Comparison of ENCODE assay signal across 3 cellular contexts in the genomic region with DNA sequence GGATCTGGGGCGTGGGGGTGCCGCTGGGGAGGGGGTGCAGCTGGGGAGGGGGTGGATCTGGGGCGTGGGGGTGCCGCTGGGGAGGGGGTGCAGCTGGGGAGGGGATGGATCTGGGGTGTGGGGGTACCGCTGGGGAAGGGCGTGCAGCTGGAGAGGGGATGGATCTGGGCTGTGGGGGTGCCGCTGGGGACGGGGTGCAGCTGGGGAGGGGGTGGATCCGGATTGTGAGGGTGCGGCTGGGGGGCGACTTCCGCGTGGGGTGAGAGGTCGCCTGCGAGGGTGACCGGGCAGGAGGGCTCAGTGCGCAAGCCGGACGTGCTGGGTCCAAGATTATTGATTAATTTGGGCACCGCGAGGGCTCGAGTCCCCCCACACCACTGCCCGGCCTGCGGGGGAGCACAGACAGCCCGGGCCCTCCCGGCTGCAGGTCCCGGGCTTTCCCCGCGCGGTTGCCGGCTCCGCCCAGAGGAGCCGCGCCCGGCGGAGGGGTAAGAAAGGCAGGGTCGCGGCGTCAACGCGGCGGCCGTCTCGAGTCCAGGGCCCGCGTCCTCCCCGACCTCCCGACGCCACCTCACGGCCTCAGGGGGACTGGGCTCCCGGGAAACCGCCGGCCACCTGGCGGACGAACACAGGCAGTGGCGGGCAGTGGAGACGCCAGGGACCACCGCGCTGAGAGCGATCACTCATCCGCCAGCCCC.
TF ChIP-seq lines count a peak whose summit lies in the region.

No MANE protein-coding gene starts in this region.

TF ChIP-seq in HEK293T, 16 proteins besides CTCF, POLR2A, EP300 and RAD21:
- TF ChIP-seq L3MBTL2 (conservative IDR thresholded peaks at IDR 0.05) (0 out of 2 replicates have a peak, but pooled peaks have one; percentile 17), PKNOX1 (IDR thresholded peaks at IDR 0.05) (peak; percentile 73), SP1 (IDR thresholded peaks at IDR 0.05) (no peak), LEF1 (IDR thresholded peaks at IDR 0.05; ENCODE audit: borderline replicate concordance) (no peak)

TF ChIP-seq in SK-N-SH treated with all-trans-retinoic acid at 6 μM for 48 hours, 23 proteins besides CTCF, POLR2A, EP300 and RAD21:
- TF ChIP-seq, protein P1, sequence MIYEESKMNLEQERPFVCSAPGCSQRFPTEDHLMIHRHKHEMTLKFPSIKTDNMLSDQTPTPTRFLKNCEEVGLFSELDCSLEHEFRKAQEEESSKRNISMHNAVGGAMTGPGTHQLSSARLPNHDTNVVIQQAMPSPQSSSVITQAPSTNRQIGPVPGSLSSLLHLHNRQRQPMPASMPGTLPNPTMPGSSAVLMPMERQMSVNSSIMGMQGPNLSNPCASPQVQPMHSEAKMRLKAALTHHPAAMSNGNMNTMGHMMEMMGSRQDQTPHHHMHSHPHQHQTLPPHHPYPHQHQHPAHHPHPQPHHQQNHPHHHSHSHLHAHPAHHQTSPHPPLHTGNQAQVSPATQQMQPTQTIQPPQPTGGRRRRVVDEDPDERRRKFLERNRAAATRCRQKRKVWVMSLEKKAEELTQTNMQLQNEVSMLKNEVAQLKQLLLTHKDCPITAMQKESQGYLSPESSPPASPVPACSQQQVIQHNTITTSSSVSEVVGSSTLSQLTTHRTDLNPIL (CRISPR knock-in tag; IDR thresholded peaks at IDR 0.05; ENCODE audit: low read depth), result no peak
- TF ChIP-seq PPARA (CRISPR knock-in tag; IDR thresholded peaks at IDR 0.05; ENCODE audit: borderline replicate concordance), result no peak
- TF ChIP-seq ZNF8 (CRISPR knock-in tag; IDR thresholded peaks at IDR 0.05), result no peak
- TF ChIP-seq, protein P2, sequence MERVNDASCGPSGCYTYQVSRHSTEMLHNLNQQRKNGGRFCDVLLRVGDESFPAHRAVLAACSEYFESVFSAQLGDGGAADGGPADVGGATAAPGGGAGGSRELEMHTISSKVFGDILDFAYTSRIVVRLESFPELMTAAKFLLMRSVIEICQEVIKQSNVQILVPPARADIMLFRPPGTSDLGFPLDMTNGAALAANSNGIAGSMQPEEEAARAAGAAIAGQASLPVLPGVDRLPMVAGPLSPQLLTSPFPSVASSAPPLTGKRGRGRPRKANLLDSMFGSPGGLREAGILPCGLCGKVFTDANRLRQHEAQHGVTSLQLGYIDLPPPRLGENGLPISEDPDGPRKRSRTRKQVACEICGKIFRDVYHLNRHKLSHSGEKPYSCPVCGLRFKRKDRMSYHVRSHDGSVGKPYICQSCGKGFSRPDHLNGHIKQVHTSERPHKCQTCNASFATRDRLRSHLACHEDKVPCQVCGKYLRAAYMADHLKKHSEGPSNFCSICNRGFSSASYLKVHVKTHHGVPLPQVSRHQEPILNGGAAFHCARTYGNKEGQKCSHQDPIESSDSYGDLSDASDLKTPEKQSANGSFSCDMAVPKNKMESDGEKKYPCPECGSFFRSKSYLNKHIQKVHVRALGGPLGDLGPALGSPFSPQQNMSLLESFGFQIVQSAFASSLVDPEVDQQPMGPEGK (CRISPR knock-in tag; IDR thresholded peaks at IDR 0.05; ENCODE audit: borderline replicate concordance), result no peak
- TF ChIP-seq ESRRG (CRISPR knock-in tag; IDR thresholded peaks at IDR 0.05), result no peak
- TF ChIP-seq GLIS3 (CRISPR knock-in tag; IDR thresholded peaks at IDR 0.05), result no peak
- TF ChIP-seq ZFP3 (CRISPR knock-in tag; IDR thresholded peaks at IDR 0.05), result no peak
- no peak for TF ChIP-seq ZNF565 (CRISPR knock-in tag; conservative IDR thresholded peaks at IDR 0.05; ENCODE audit: low read depth)
- TF ChIP-seq TOX (CRISPR knock-in tag; IDR thresholded peaks at IDR 0.05; ENCODE audit: borderline replicate concordance), result no peak
- no peak for TF ChIP-seq POU6F1 (CRISPR knock-in tag; IDR thresholded peaks at IDR 0.05; ENCODE audit: borderline replicate concordance, low read depth)
- TF ChIP-seq, protein P3, sequence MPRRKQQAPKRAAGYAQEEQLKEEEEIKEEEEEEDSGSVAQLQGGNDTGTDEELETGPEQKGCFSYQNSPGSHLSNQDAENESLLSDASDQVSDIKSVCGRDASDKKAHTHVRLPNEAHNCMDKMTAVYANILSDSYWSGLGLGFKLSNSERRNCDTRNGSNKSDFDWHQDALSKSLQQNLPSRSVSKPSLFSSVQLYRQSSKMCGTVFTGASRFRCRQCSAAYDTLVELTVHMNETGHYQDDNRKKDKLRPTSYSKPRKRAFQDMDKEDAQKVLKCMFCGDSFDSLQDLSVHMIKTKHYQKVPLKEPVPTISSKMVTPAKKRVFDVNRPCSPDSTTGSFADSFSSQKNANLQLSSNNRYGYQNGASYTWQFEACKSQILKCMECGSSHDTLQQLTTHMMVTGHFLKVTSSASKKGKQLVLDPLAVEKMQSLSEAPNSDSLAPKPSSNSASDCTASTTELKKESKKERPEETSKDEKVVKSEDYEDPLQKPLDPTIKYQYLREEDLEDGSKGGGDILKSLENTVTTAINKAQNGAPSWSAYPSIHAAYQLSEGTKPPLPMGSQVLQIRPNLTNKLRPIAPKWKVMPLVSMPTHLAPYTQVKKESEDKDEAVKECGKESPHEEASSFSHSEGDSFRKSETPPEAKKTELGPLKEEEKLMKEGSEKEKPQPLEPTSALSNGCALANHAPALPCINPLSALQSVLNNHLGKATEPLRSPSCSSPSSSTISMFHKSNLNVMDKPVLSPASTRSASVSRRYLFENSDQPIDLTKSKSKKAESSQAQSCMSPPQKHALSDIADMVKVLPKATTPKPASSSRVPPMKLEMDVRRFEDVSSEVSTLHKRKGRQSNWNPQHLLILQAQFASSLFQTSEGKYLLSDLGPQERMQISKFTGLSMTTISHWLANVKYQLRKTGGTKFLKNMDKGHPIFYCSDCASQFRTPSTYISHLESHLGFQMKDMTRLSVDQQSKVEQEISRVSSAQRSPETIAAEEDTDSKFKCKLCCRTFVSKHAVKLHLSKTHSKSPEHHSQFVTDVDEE (CRISPR knock-in tag; IDR thresholded peaks at IDR 0.05), result no peak
- TF ChIP-seq ZFP30 (CRISPR knock-in tag; IDR thresholded peaks at IDR 0.05), result no peak
- TF ChIP-seq ZNF70 (CRISPR knock-in tag; IDR thresholded peaks at IDR 0.05), result no peak
- TF ChIP-seq CSDC2 (CRISPR knock-in tag; IDR thresholded peaks at IDR 0.05), result no peak
- TF ChIP-seq OSR1 (CRISPR knock-in tag; IDR thresholded peaks at IDR 0.05), result no peak
- TF ChIP-seq SNAI2 (CRISPR knock-in tag; IDR thresholded peaks at IDR 0.05), result no peak
- no peak for TF ChIP-seq TCF4 (CRISPR knock-in tag; IDR thresholded peaks at IDR 0.05; ENCODE audit: borderline replicate concordance)
- TF ChIP-seq ISL1 (CRISPR knock-in tag; IDR thresholded peaks at IDR 0.05), result no peak

TF ChIP-seq in endothelial cell of umbilical vein, 7 proteins besides CTCF, POLR2A, EP300 and RAD21 (continued from another document):
- TF ChIP-seq, protein P4, sequence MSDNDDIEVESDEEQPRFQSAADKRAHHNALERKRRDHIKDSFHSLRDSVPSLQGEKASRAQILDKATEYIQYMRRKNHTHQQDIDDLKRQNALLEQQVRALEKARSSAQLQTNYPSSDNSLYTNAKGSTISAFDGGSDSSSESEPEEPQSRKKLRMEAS (IDR thresholded peaks at IDR 0.05; ENCODE audit: insufficient read depth, insufficient read length), result no peak
- no peak for TF ChIP-seq EZH2 (IDR thresholded peaks at IDR 0.05; ENCODE audit: borderline replicate concordance, low read depth, low read length, severe bottlenecking)
- no peak for TF ChIP-seq POLR2AphosphoS5 (IDR thresholded peaks at IDR 0.05; ENCODE audit: insufficient read depth, low read depth, low read length)
- TF ChIP-seq JUN (IDR thresholded peaks at IDR 0.05; ENCODE audit: borderline replicate concordance, insufficient read depth, insufficient read length, low read depth), result no peak
- no peak for TF ChIP-seq FOS (IDR thresholded peaks at IDR 0.05; ENCODE audit: borderline replicate concordance, insufficient read depth, low read length)
- no peak for TF ChIP-seq GATA2 (IDR thresholded peaks at IDR 0.05; ENCODE audit: insufficient read depth, insufficient read length, low read depth, low read length)
